12 cellular contexts compared by ENCODE assay signal in the genomic region with DNA sequence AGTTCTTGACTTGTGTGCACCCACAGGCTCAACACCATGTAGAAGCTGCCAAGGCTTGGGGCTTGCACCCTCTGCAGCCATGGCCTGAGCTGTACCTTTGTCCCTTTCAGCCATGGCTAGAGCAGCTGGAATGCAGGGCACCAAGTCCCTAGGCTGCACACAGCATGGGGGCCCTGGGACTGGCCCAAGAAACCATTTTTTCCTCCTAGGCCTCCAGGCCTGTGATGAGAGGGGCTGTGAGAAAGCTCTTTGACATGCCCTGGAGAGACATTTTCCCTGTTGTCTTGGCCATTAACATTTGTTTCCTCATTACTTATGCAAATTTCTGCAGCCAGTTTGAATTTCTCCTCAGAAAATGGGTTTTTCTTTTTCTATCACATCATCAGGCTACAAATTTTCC. TPM values are rescaled to one million over a fixed set of nuclear protein-coding genes. Genes with fewer than 3 reads are reported as not detected.
"Had no signal": no experiment of that assay in that cellular context is flagged by ENCODE, and none has a peak within 500 bp of the region (broad histone marks: within the 10 kb centered on the region; RNA-seq: fewer than 3 reads in every experiment).

No MANE protein-coding gene starts in this region.

RNA-seq across cellular contexts. Expression of a gene that starts 1.5 kb away (rescaled TPM):
- total RNA-seq: OCI-LY7, PC-3, PC-9, Peyer's patch, Right ventricle myocardium inferior, Right ventricle myocardium superior, RPMI7951, SJCRH30, SJSA1, SK-MEL-5, T-cell had no signal
- polyA plus RNA-seq: SK-N-SH had no signal
